ENCODE assay signal across 1 cellular context in the genomic region with DNA sequence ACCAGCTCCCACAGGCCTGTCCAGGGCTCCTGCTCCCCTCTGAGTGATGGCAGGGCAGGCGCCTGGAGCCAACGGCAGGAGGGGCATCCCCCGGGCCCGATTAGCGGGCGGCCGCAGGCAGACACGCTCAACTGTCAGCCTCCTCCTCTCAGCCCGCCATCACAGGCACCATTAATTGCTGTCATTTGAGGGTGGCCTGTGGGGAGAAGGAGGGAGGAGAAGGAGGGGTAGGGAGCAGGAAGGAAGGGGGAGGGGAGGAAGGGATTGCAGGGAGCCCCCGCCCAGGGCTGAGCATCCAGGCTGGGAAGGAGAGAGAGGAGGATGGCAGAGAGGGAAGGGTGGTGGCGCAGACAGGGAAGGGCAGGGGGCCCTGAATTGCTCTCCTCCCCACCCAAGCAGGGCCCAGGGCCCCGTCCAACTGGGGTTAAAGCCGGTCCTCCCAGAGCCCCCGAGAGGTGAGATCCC.
TF ChIP-seq lines count a peak whose summit lies in the region.

No MANE protein-coding gene starts in this region.

TF ChIP-seq in GM12878, 131 proteins besides CTCF, POLR2A, EP300 and RAD21:
- TF ChIP-seq, protein P1, sequence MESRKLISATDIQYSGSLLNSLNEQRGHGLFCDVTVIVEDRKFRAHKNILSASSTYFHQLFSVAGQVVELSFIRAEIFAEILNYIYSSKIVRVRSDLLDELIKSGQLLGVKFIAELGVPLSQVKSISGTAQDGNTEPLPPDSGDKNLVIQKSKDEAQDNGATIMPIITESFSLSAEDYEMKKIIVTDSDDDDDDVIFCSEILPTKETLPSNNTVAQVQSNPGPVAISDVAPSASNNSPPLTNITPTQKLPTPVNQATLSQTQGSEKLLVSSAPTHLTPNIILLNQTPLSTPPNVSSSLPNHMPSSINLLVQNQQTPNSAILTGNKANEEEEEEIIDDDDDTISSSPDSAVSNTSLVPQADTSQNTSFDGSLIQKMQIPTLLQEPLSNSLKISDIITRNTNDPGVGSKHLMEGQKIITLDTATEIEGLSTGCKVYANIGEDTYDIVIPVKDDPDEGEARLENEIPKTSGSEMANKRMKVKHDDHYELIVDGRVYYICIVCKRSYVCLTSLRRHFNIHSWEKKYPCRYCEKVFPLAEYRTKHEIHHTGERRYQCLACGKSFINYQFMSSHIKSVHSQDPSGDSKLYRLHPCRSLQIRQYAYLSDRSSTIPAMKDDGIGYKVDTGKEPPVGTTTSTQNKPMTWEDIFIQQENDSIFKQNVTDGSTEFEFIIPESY (IDR thresholded peaks at IDR 0.05) = peak; percentile 68; the same call in 1 of the 2 replicates
- no peak for TF ChIP-seq ASH2L (IDR thresholded peaks at IDR 0.05; ENCODE audit: borderline replicate concordance, low read depth)
TF ChIP-seq in GM12878: peak in this region for 1.
